25 cellular contexts compared by ENCODE assay signal in the genomic region with DNA sequence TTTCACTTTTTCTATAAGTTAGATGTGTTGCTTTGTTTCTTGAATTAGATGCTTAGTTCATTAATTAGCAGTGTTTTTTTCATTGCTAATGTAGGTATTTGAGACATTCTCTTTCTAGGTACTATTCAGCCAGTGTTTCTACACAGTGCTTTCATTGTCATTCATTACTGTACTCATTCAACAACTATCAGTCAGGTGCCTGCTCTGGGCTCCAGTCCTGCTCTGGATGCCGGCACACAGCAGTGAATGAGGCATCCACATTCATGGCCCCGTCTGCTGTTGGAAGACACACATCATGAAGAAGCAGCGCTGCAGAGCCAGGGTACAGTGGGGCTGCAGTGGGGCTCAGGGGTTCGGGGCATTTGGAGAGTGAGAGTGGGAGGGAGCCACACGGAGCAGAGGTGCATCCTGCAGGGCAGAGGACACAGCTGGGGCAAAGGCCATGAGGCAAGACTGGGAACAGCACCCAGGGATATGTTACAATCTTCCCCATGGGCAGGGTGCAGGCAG.
"Had no signal": no experiment of that assay in that cellular context is flagged by ENCODE, and none has a peak within 500 bp of the region (broad histone marks: within the 10 kb centered on the region; RNA-seq: fewer than 3 reads in every experiment).

No MANE protein-coding gene starts in this region.

- DNase-seq: hypothalamus; islet precursor cell; left ventricle myocardium inferior; mesendoderm; naive B cell; natural killer cell; nephron progenitor cell; ovary; right lobe of liver; stimulated activated CD4-positive, alpha-beta T cell treated with anti-CD3 and anti-CD28 coated beads, Interleukin-1b, Interleukin-23, amount 100 ng/mL, for 48 hours; stimulated activated CD4-positive, alpha-beta T cell treated with anti-CD3 and anti-CD28 coated beads, Interleukin-2, amount 100 ng/mL, for 48 hours; stimulated activated CD4-positive, alpha-beta T cell treated with anti-CD3 and anti-CD28 coated beads, Interleukin-4, amount 100 ng/mL, for 4 hours; stimulated activated CD8-positive, alpha-beta memory T cell treated with anti-CD3 and anti-CD28 coated beads, Interleukin-4, amount 100 ng/mL, for 48 hours; stimulated activated naive B cell treated with anti-CD40 and anti-IgM and Interleukin-4, amounts not matched to agents 10 μg/mL and 1 μg/mL and 100 μg/mL, for 72 hours; substantia nigra had no signal

- H3K27me3 ChIP-seq: neural progenitor cell, ovary, right atrium auricular region, right lobe of liver, tibial nerve, vagina had no signal

- H3K9ac ChIP-seq: neural progenitor cell had no signal

- H3K4me2 ChIP-seq: neural progenitor cell, smooth muscle cell had no signal

- H3K36me3 ChIP-seq: left ventricle myocardium inferior, neural progenitor cell, ovary, right atrium auricular region, right lobe of liver, tibial nerve, vagina had no signal

- H3K4me3 ChIP-seq: left ventricle myocardium inferior, lung, neural progenitor cell, ovary, right atrium auricular region, right lobe of liver, smooth muscle cell, tibial nerve, vagina had no signal

- H3K9me3 ChIP-seq: ovary, right atrium auricular region, right lobe of liver, vagina had no signal

- H2AFZ ChIP-seq: neural progenitor cell had no signal

- ATAC-seq: natural killer cell; right lobe of liver; stimulated activated naive B cell treated with anti-CD40 and anti-IgM and Interleukin-4, amounts not matched to agents 10 μg/mL and 1 μg/mL and 100 μg/mL, for 72 hours had no signal

- H3K4me1 ChIP-seq: left ventricle myocardium inferior, neural progenitor cell, right atrium auricular region, right lobe of liver, tibial nerve, vagina had no signal

- H3K27ac ChIP-seq: left ventricle myocardium inferior, neural progenitor cell, ovary, right atrium auricular region, right lobe of liver, tibial nerve, vagina had no signal

- H3K27me3 Mint-ChIP-seq: progenitor cell of endocrine pancreas; stimulated activated naive B cell treated with anti-CD40 and anti-IgM and Interleukin-4, amounts not matched to agents 10 μg/mL and 1 μg/mL and 100 μg/mL, for 72 hours; stimulated activated naive CD8-positive, alpha-beta T cell treated with anti-CD3 and anti-CD28 coated beads, Interleukin-15, Interleukin-2, amounts not matched to agents 100 ng/mL and 50 ng/mL, for 24 hours; type B pancreatic cell had no signal

- H3K9me3 Mint-ChIP-seq: stimulated activated naive CD8-positive, alpha-beta T cell treated with anti-CD3 and anti-CD28 coated beads, Interleukin-15, Interleukin-2, amounts not matched to agents 100 ng/mL and 50 ng/mL, for 24 hours had no signal

- H3K4me1 Mint-ChIP-seq: naive B cell; natural killer cell; nephron progenitor cell; stimulated activated naive B cell treated with anti-CD40 and anti-IgM and Interleukin-4, amounts not matched to agents 10 μg/mL and 1 μg/mL and 100 μg/mL, for 72 hours had no signal

- H3K4me3 Mint-ChIP-seq: mesothelial cell of epicardium; natural killer cell; nephron progenitor cell; neural progenitor cell; stimulated activated naive B cell treated with anti-CD40 and anti-IgM and Interleukin-4, amounts not matched to agents 10 μg/mL and 1 μg/mL and 100 μg/mL, for 72 hours; stimulated activated naive CD8-positive, alpha-beta T cell treated with anti-CD3 and anti-CD28 coated beads, Interleukin-15, Interleukin-2, amounts not matched to agents 100 ng/mL and 50 ng/mL, for 24 hours; type B pancreatic cell had no signal

- H3K27ac Mint-ChIP-seq: mesothelial cell of epicardium; naive B cell; natural killer cell; nephron progenitor cell; neural progenitor cell; progenitor cell of endocrine pancreas; stimulated activated naive B cell treated with anti-CD40 and anti-IgM and Interleukin-4, amounts not matched to agents 10 μg/mL and 1 μg/mL and 100 μg/mL, for 72 hours; stimulated activated naive CD8-positive, alpha-beta T cell treated with anti-CD3 and anti-CD28 coated beads, Interleukin-15, Interleukin-2, amounts not matched to agents 100 ng/mL and 50 ng/mL, for 24 hours; type B pancreatic cell had no signal
